ENCODE assay signal across 10 cellular contexts in the genomic region with DNA sequence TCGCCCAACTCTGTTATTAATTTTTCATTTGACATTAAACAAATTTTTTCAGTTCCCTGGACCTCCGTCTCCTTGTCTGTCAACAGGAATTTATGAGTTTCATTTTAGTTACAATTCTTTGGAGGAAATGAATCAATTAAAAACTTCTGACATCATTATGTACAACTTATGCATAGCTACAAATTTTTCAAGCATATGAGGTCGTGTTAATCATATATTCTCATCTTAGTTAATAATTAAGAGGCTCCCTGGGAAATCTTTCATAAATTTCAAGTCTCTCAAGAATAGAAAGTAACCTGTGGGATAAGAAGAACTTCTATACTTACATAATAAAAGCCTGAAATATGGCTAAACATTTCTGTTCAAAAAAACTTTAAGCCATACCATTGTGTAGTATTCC. TPM values are rescaled to one million over a fixed set of nuclear protein-coding genes. Genes with fewer than 3 reads are reported as not detected.
"Had no signal": no experiment of that assay in that cellular context is flagged by ENCODE, and none has a peak within 500 bp of the region (broad histone marks: within the 10 kb centered on the region; RNA-seq: fewer than 3 reads in every experiment).

No MANE protein-coding gene starts in this region.

- H3K9ac ChIP-seq: GM23248 had no signal

- H3K27ac ChIP-seq: GM23248 had no signal

- H3K9me3 ChIP-seq: HAP-1 had no signal

- H3K4me3 ChIP-seq: GM23248, HAP-1 had no signal

- DNase-seq: GM23248, GOT3, H7, HFFc6, IMR-90 had no signal

- FAIRE-seq: HTR-8/SVneo had no signal

- H3K36me3 ChIP-seq: HAP-1 had no signal

- H3K4me1 ChIP-seq: HAP-1 had no signal

- H2AFZ ChIP-seq: GM23248 had no signal

- ATAC-seq: HCT116 had no signal

RNA-seq across cellular contexts. Expression of a gene that starts 3.4 kb away (rescaled TPM):
- total RNA-seq: GM23248, H4, HFFc6, HT-29, IMR-90 had no signal
- polyA plus RNA-seq: GM23248, IMR-90 had no signal

RNA-seq across cellular contexts. Expression of a gene that starts 49.4 kb away (rescaled TPM):
- total RNA-seq: H4, H7, HT-29, IMR-90 had no signal
